ENCODE assay signal across 8 cellular contexts in the genomic region with DNA sequence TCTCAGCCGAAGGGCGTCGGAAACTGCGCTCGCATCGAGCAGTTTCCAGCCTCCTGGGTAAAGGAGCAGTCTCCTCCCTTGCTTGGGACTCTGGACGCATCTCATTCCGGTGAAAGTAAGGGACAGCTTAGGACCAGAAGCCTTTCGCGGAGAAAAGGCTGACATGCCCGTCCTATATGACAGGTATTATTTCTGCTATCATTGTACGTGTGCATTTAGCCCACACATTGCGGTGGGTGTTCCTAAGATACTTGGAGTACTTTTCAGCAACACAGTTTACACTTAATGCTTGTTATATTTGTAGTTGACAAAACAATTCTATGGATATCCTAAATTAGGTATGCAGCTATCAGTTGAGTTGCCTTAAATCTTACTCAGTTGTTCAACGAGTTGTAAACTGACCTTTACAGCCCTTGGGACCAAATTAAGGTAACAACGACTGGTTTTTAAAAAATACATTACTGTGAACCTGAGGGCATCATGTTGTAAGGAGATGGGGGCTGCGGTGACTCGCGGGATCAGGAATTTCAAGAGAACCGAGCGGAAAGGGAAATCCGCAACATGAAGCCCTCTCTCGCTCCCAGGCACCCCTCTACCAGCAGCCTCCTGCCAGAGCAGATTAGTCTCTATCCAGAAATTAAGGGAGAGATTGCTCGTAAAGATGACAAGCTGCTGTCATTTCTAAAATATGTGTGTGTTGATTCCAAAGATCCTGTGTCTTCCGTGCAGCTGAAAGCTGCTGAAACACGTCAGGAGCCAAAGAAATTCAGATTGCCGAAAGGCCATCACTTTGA. TPM values are rescaled to one million over a fixed set of nuclear protein-coding genes. Genes with fewer than 3 reads are reported as not detected.
DNase-seq lines count a peak whose midpoint lies in the region; ATAC-seq and TF ChIP-seq lines count a peak whose summit lies in the region.

No MANE protein-coding gene starts in this region.

- H3K9me3 ChIP-seq in OCI-LY1 (ENCODE audit: low read length) (no peaks in the 10 kb centered on the region), mononuclear cell (ENCODE audit: low read depth, low read length) (no peaks in the 10 kb centered on the region), vagina (no peaks in the 10 kb centered on the region)

- 0 out of 2 replicates have a peak, but pooled peaks cover 5% of the 10 kb centered on the region for H3K36me3 ChIP-seq in OCI-LY1 (ENCODE audit: insufficient read depth, low read length)
- no peaks in the 10 kb centered on the region for H3K36me3 ChIP-seq in vagina

- DNase-seq in AG08396 (ENCODE audit: low spot score), result peak; percentile 14
- DNase-seq in choroid plexus epithelial cell (ENCODE audit: low read depth), result peak; percentile 36
- DNase-seq in vagina (ENCODE audit: extremely low spot score in 2 of 2), result no peak
- DNase-seq in globus pallidus (ENCODE audit: low spot score), result no peak
- DNase-seq in SKM-1 (lab: John Stamatoyannopoulos, UW; ENCODE audit: unreplicated experiment), result no peak

- H3K4me1 ChIP-seq in OCI-LY1 (ENCODE audit: insufficient read depth, low read length, severe bottlenecking), result peaks cover 33% of the 10 kb centered on the region
- peaks cover 17% of the 10 kb centered on the region for H3K4me1 ChIP-seq in mononuclear cell (ENCODE audit: insufficient read depth, low read length)
- H3K4me1 ChIP-seq in vagina, result peaks cover 37% of the 10 kb centered on the region

- H3K4me3 ChIP-seq in OCI-LY1 (ENCODE audit: low read depth, low read length, poor library complexity, severe bottlenecking) (peak overlapping the region; percentile 94), choroid plexus epithelial cell (ENCODE audit: low read depth, low read length) (peak overlapping the region; percentile 78), mononuclear cell (ENCODE audit: low read length) (peak overlapping the region; percentile 79), vagina (peak overlapping the region; percentile 84 to 98)

- no peaks in the 10 kb centered on the region for H4K20me1 ChIP-seq in OCI-LY1 (ENCODE audit: insufficient read depth, low read length)

- intact Hi-C loops in vagina (cut with DNase I), result no loop called here

- H3K79me2 ChIP-seq in OCI-LY1 (ENCODE audit: insufficient read depth, low read length), result peaks cover 50% of the 10 kb centered on the region

- no peaks in the 10 kb centered on the region for H3K9me2 ChIP-seq in OCI-LY1 (ENCODE audit: low read depth, low read length)

- H3K27me3 ChIP-seq in OCI-LY1 (ENCODE audit: insufficient read depth, low read length) (no peaks in the 10 kb centered on the region), mononuclear cell (ENCODE audit: insufficient read depth, low read length) (no peaks in the 10 kb centered on the region), vagina (no peaks in the 10 kb centered on the region)

- H3F3A ChIP-seq in OCI-LY1 (ENCODE audit: insufficient read depth, low read length), result 0 out of 2 replicates have a peak, but pooled peaks cover 5% of the 10 kb centered on the region

- peak overlapping the region; percentile 77 for H2AFZ ChIP-seq in OCI-LY1 (ENCODE audit: low read length)

- H3K27ac ChIP-seq in OCI-LY1 (ENCODE audit: low read depth, low read length, poor library complexity, severe bottlenecking), result no peak overlapping the region
- H3K27ac ChIP-seq in vagina, result peak overlapping the region; percentile 92

- no peak for TF ChIP-seq POLR2A in vagina (IDR thresholded peaks at IDR 0.05)

- H3K9ac ChIP-seq in OCI-LY1 (ENCODE audit: low read length), result peak overlapping the region; percentile 77

- peak; percentile 20 for ATAC-seq in GM18519 (IDR thresholded peaks at IDR 0.05; ENCODE audit: low FRiP score, unreplicated experiment)

- H3K4me2 ChIP-seq in OCI-LY1 (ENCODE audit: low read length), result peak overlapping the region; percentile 99

- no peak for TF ChIP-seq CTCF in OCI-LY1 (IDR thresholded peaks at IDR 0.05; ENCODE audit: low read length)
- no peak for TF ChIP-seq CTCF in choroid plexus epithelial cell (conservative IDR thresholded peaks at IDR 0.05; ENCODE audit: low read depth, low read length)
- TF ChIP-seq CTCF in vagina (IDR thresholded peaks at IDR 0.05), result no peak

RNA-seq across cellular contexts. Expression of a gene that starts 0.6 kb away (rescaled TPM):
- total RNA-seq in mononuclear cell (167 TPM), vagina (45.2 TPM)

RNA-seq across cellular contexts. Expression of a gene that starts 14.0 kb away (rescaled TPM):
- total RNA-seq in mononuclear cell (14.5 TPM), vagina (47.6 TPM)

Comparison
In these comparisons a context has a peak if more than half of its experiments do, and no peak if none do; other contexts are left out.
1. DNase-seq: peak in AG08396 (single experiment) and choroid plexus epithelial cell (single experiment); none in vagina (0 of 2), globus pallidus (single experiment) and SKM-1 (single experiment).
2. Peak in every context shown above with its lines, with median percentiles within 50 percentile points of each other: H3K4me3 ChIP-seq.